Comparison of ENCODE assay signal across 29 cellular contexts in genomic region chr2:120591572-120591971, GRCh38.
"Had no signal": no experiment of that assay in that cellular context is flagged by ENCODE, and none has a peak within 500 bp of the region (broad histone marks: within the 10 kb centered on the region; RNA-seq: fewer than 3 reads in every experiment).

No MANE protein-coding gene starts in this region.

- H3K27ac Mint-ChIP-seq: activated CD8-positive, alpha-beta T cell treated with anti-CD3 and anti-CD28 coated beads, Interleukin-2, amount 10 ng/mL, durations not matched to agents 7 days and 5 days; activated naive CD4-positive, alpha-beta T cell treated with anti-CD3 and anti-CD28 coated beads, Interleukin-2, amount 50 U/mL, for 24 hours; activated T-cell treated with anti-CD3 and anti-CD28 coated beads, Interleukin-2, amount 50 U/mL, for 24 hours; activated T-helper 1 cell treated with anti-CD3 and anti-CD28 coated beads, Interleukin-12 subunit alpha, Interleukin-12 subunit beta, Interleukin-2, Interleukin-4 antibody, amounts not matched to agents 30 ng/mL and 10 ng/mL and 1 ng/mL, durations not matched to agents 14 hours and 24 hours and 36 hours; T-helper 2 cell treated with Interferon-gamma antibody and Interleukin-4, amounts not matched to agents 5 μg/mL and 100 μg/mL, for 36 hours; WTC11 had no signal

- H3K4me3 Mint-ChIP-seq: activated CD8-positive, alpha-beta T cell treated with anti-CD3 and anti-CD28 coated beads, Interleukin-2, amount 10 ng/mL, durations not matched to agents 7 days and 5 days; activated naive CD4-positive, alpha-beta T cell treated with anti-CD3 and anti-CD28 coated beads, Interleukin-2, amount 50 U/mL, for 24 hours; activated T-cell treated with anti-CD3 and anti-CD28 coated beads, Interleukin-2, amount 50 U/mL, for 24 hours; activated T-helper 1 cell treated with anti-CD3 and anti-CD28 coated beads, Interleukin-12 subunit alpha, Interleukin-12 subunit beta, Interleukin-2, Interleukin-4 antibody, amounts not matched to agents 30 ng/mL and 10 ng/mL and 1 ng/mL, durations not matched to agents 14 hours and 24 hours and 36 hours; central memory CD8-positive, alpha-beta T cell; T-helper 2 cell treated with Interferon-gamma antibody and Interleukin-4, amounts not matched to agents 5 μg/mL and 100 μg/mL, for 36 hours; WTC11 had no signal

- DNase-seq: activated CD4-positive, alpha-beta T cell treated with anti-CD3 and anti-CD28 coated beads for 48 hours; activated CD4-positive, alpha-beta T cell treated with anti-CD3 and anti-CD28 coated beads, Interleukin-2, amount 50 U/mL, for 4 hours; activated CD4-positive, CD25-positive, alpha-beta regulatory T cell treated with anti-CD3 and anti-CD28 coated beads, Interleukin-2, amount 50 U/mL, for 72 hours; activated CD8-positive, alpha-beta memory T cell treated with anti-CD3 and anti-CD28 coated beads, Interleukin-2, amount 50 U/mL, for 48 hours; activated CD8-positive, alpha-beta T cell treated with anti-CD3 and anti-CD28 coated beads, Interleukin-2, amount 10 ng/mL, durations not matched to agents 7 days and 5 days; activated effector memory CD4-positive, alpha-beta T cell treated with Interleukin-2 at 50 U/mL for 16 hours; activated naive CD4-positive, alpha-beta T cell; activated T-cell treated with anti-CD3 and anti-CD28 coated beads, Interleukin-2, amount 50 U/mL, for 24 hours; aorta; body of pancreas; MM.1S; NCI-H1105; NCI-H1436; NCI-H1694 treated with DMSO at 0.1 percent for 48 hours; NCI-H2029 treated with DMSO at 0.1 percent for 48 hours; NCI-H345; NCI-H510A; NCI-H748 treated with DMSO at 0.1 percent for 48 hours; OCI-M1; Right ventricle myocardium superior; RPMI8226; SJCRH30; SK-N-SH had no signal

- H3K4me2 ChIP-seq: SK-N-SH had no signal

- H3K9me3 Mint-ChIP-seq: activated naive CD4-positive, alpha-beta T cell treated with anti-CD3 and anti-CD28 coated beads, Interleukin-2, amount 50 U/mL, for 24 hours; activated T-cell treated with anti-CD3 and anti-CD28 coated beads, Interleukin-2, amount 50 U/mL, for 24 hours; activated T-helper 1 cell treated with anti-CD3 and anti-CD28 coated beads, Interleukin-12 subunit alpha, Interleukin-12 subunit beta, Interleukin-2, Interleukin-4 antibody, amounts not matched to agents 30 ng/mL and 10 ng/mL and 1 ng/mL, durations not matched to agents 14 hours and 24 hours and 36 hours; central memory CD8-positive, alpha-beta T cell; T-helper 2 cell treated with Interferon-gamma antibody and Interleukin-4, amounts not matched to agents 5 μg/mL and 100 μg/mL, for 36 hours; WTC11 had no signal

- H3K27ac ChIP-seq: body of pancreas, SJCRH30 had no signal

- ATAC-seq: activated CD8-positive, alpha-beta T cell treated with anti-CD3 and anti-CD28 coated beads, Interleukin-2, amount 10 ng/mL, durations not matched to agents 7 days and 5 days; body of pancreas; Panc1; WTC11 had no signal

- H3K9ac ChIP-seq: SK-N-SH had no signal

- H3K4me3 ChIP-seq: body of pancreas, SJCRH30 had no signal

- H3K9me3 ChIP-seq: body of pancreas, SJCRH30, SK-N-SH had no signal

- H3K4me1 ChIP-seq: SJCRH30 had no signal

- H3K36me3 Mint-ChIP-seq: activated naive CD4-positive, alpha-beta T cell treated with anti-CD3 and anti-CD28 coated beads, Interleukin-2, amount 50 U/mL, for 24 hours; WTC11 had no signal

- H3K4me1 Mint-ChIP-seq: central memory CD8-positive, alpha-beta T cell had no signal

- H3K36me3 ChIP-seq: SJCRH30 had no signal

- H3K27me3 ChIP-seq: body of pancreas had no signal
